Comparison of ENCODE assay signal across 30 cellular contexts in the genomic region with DNA sequence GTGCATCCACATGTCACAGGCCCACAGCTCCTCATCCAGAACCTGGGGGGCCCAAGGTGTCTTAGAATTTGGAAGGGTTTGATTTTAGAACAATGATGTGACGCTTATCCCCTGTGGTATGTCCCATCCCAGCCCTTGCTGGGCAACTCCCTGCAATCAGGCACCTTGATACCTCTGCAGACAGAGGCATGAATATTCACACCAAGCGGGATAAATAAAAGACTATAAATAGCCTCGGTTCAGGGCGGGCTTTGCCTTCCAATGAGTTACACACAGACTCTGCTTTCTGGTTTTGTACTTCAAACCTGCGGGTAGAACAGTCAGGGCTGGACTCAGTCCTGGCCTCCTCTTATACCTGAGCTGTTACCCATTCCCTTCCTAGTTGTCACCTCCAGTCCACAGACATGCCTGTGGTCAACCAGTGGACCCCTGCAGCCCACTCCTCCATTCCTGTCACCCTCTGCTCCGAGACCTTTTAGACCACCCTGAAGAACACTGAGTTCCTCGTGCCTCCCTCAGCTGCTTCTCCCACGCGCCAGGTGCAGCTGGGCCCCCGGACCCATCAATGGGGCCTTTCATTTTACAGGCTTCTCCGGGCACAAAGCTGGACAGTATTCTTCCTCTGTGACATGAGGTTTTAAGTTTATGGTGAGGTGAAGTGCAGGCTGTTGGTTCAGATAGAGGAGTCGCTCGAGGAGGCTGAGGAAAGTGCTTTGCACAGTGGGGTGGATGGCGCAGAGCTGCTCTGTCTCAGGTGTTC.
DNase-seq lines count a peak whose midpoint lies in the region; ATAC-seq and TF ChIP-seq lines count a peak whose summit lies in the region.
"Had no signal": no experiment of that assay in that cellular context is flagged by ENCODE, and none has a peak within 500 bp of the region (broad histone marks: within the 10 kb centered on the region; RNA-seq: fewer than 3 reads in every experiment).

No MANE protein-coding gene starts in this region.

- H3K36me3 ChIP-seq in Caco-2 (ENCODE audit: control insufficient read depth, insufficient read depth, low read length) (no peaks in the 10 kb centered on the region), mucosa of descending colon (ENCODE audit: low read depth) (no peaks in the 10 kb centered on the region), stomach (no peaks in the 10 kb centered on the region)
- H3K36me3 ChIP-seq: gastrocnemius medialis, left lung, prostate gland, sigmoid colon had no signal

- POLR2A ChIA-PET in Caco-2 (lab: Charles Lee) (no interaction called here), WTC11 (lab: Charles Lee) (interaction anchor here (1.5 kb wide), 1 partner anchor 15 kb away, joined by 3 read pairs; no protein-coding TSS in a partner anchor)

- ATAC-seq in WTC11, result peak; percentile 20
- peak; percentile 5 for ATAC-seq in mucosa of descending colon
- ATAC-seq in GM21360 (IDR thresholded peaks at IDR 0.05; ENCODE audit: unreplicated experiment), result no peak
- ATAC-seq in GM18505 (IDR thresholded peaks at IDR 0.05; ENCODE audit: unreplicated experiment), result no peak
- ATAC-seq: activated CD4-positive, CD25-positive, alpha-beta regulatory T cell treated with anti-CD3 and anti-CD28 coated beads, Interleukin-2, amount 50 U/mL, for 24 hours; activated naive CD8-positive, alpha-beta T cell treated with anti-CD3 and anti-CD28 coated beads, Interleukin-2, amount 50 U/mL, for 24 hours; gastrocnemius medialis; left lung had no signal

- H3K27ac Mint-ChIP-seq in Caco-2 (ENCODE audit: unreplicated experiment), result peak overlapping the region; percentile 29
- H3K27ac Mint-ChIP-seq in WTC11, result no peak overlapping the region
- H3K27ac Mint-ChIP-seq: activated naive CD8-positive, alpha-beta T cell treated with anti-CD3 and anti-CD28 coated beads, Interleukin-2, amount 50 U/mL, for 24 hours; CD4-positive, CD25-positive, alpha-beta regulatory T cell had no signal

- CTCF ChIA-PET in Caco-2 (lab: Charles Lee) (no interaction called here), WTC11 (lab: Charles Lee) (interaction anchor here (1.0 to 3.4 kb wide), 3 partner anchors 24 to 39 kb away, joined by 3 to 35 read pairs (median 6); no protein-coding TSS in a partner anchor)

- H3K4me3 ChIP-seq in Caco-2 (ENCODE audit: low read depth, low read length) (no peak overlapping the region), mucosa of descending colon (no peak overlapping the region), stomach (no peak overlapping the region)
- H3K4me3 ChIP-seq: gastrocnemius medialis, hepatocyte, left lung, prostate gland, sigmoid colon, testis had no signal

- DNase-seq in Caco-2 (no peak), WTC11 (ENCODE audit: low spot score) (no peak), head of caudate nucleus (peak in 31 of 42 donors; percentile 19 to 76 (median 54)), mucosa of descending colon (no peak), GM19238 (ENCODE audit: insufficient read length, low spot score) (no peak), stomach (no peak)
- DNase-seq: activated CD4-positive, alpha-beta T cell treated with anti-CD3 and anti-CD28 coated beads, Interleukin-2, amount 50 U/mL, for 4 hours; activated naive CD8-positive, alpha-beta T cell treated with anti-CD3 and anti-CD28 coated beads, Interleukin-2, amount 50 U/mL, for 24 hours; activated T-cell treated with anti-CD3 and anti-CD28 coated beads, Interleukin-2, amount 50 U/mL, for 48 hours; CD4-positive, CD25-positive, alpha-beta regulatory T cell; cerebellar nuclear complex; gastrocnemius medialis; HCEC 1CT; Karpas-422; left lung; NCI-H1417; NCI-H2081; NCI-H2227 treated with DMSO at 0.1 percent for 48 hours; NCI-H69; Right ventricle myocardium superior; sigmoid colon; stimulated activated CD4-positive, alpha-beta T cell treated with anti-CD3 and anti-CD28 coated beads, Interleukin-12 subunit alpha, Interleukin-12 subunit beta, amount 100 ng/mL, for 4 hours; stimulated activated CD4-positive, alpha-beta T cell treated with anti-CD3 and anti-CD28 coated beads, Interleukin-4, amount 100 ng/mL, for 1 hour; T-helper 2 cell; testis had no signal

- no peaks in the 10 kb centered on the region for H3K27me3 ChIP-seq in Caco-2 (replicated peaks; ENCODE audit: control insufficient read depth, insufficient read depth, low read length)
- peaks cover 0 to 4% (median 0%) of the 10 kb centered on the region in 3 donors for H3K27me3 ChIP-seq in stomach
- H3K27me3 ChIP-seq: gastrocnemius medialis, hepatocyte, left lung, sigmoid colon, testis had no signal

- no peak overlapping the region for H3K27ac ChIP-seq in stomach
- H3K27ac ChIP-seq: gastrocnemius medialis, hepatocyte, left lung, prostate gland, sigmoid colon, testis had no signal

- H3K9me3 Mint-ChIP-seq in Caco-2 (ENCODE audit: unreplicated experiment) (no peaks in the 10 kb centered on the region), WTC11 (no peaks in the 10 kb centered on the region)
- H3K9me3 Mint-ChIP-seq: activated naive CD8-positive, alpha-beta T cell treated with anti-CD3 and anti-CD28 coated beads, Interleukin-2, amount 50 U/mL, for 24 hours had no signal

- TF ChIP-seq CTCF in Caco-2 (IDR thresholded peaks at IDR 0.05; ENCODE audit: insufficient read depth in 1 of 2, low read depth in 1 of 2, low read length in 1 of 2, severe bottlenecking in 1 of 2, unreplicated experiment in 1 of 2) (no peak), WTC11 (IDR thresholded peaks at IDR 0.05) (no peak), mucosa of descending colon (IDR thresholded peaks at IDR 0.05) (no peak), stomach (IDR thresholded peaks at IDR 0.05) (no peak)

- peaks cover 20% of the 10 kb centered on the region for H3K4me1 ChIP-seq in Caco-2
- H3K4me1 ChIP-seq in mucosa of descending colon (ENCODE audit: low read depth), result peaks cover 15% of the 10 kb centered on the region
- H3K4me1 ChIP-seq in stomach, result no peaks in the 10 kb centered on the region
- H3K4me1 ChIP-seq: gastrocnemius medialis, left lung, prostate gland, testis had no signal

- no peak for TF ChIP-seq EP300 in stomach (IDR thresholded peaks at IDR 0.05)

- intact Hi-C loops in Caco-2 (cut with micrococcal nuclease; ENCODE audit: unreplicated experiment), result no loop called here
- intact Hi-C loops in head of caudate nucleus (cut with DNase I), result no loop called here
- intact Hi-C loops in mucosa of descending colon (cut with DNase I, micrococcal nuclease), result no loop called here
- intact Hi-C loops in stomach (cut with DNase I; ENCODE audit: low total_unique reads), result no loop called here

- H3K4me1 Mint-ChIP-seq in Caco-2 (ENCODE audit: low read depth, unreplicated experiment) (peaks cover 20% of the 10 kb centered on the region), WTC11 (peaks cover 71% of the 10 kb centered on the region)
- H3K4me1 Mint-ChIP-seq: activated naive CD8-positive, alpha-beta T cell treated with anti-CD3 and anti-CD28 coated beads, Interleukin-2, amount 50 U/mL, for 24 hours; CD4-positive, CD25-positive, alpha-beta regulatory T cell had no signal

- H3K4me3 Mint-ChIP-seq in Caco-2 (ENCODE audit: unreplicated experiment), result no peak overlapping the region
- H3K4me3 Mint-ChIP-seq in WTC11, result peak overlapping the region; percentile 8
- H3K4me3 Mint-ChIP-seq: activated naive CD8-positive, alpha-beta T cell treated with anti-CD3 and anti-CD28 coated beads, Interleukin-2, amount 50 U/mL, for 24 hours; CD4-positive, CD25-positive, alpha-beta regulatory T cell had no signal

- H3K36me3 Mint-ChIP-seq in Caco-2 (ENCODE audit: insufficient read depth, unreplicated experiment) (no peaks in the 10 kb centered on the region), WTC11 (no peaks in the 10 kb centered on the region)
- H3K36me3 Mint-ChIP-seq: CD4-positive, CD25-positive, alpha-beta regulatory T cell had no signal

- no peaks in the 10 kb centered on the region for H3K9me3 ChIP-seq in Caco-2
- no peaks in the 10 kb centered on the region for H3K9me3 ChIP-seq in mucosa of descending colon
- no peaks in the 10 kb centered on the region for H3K9me3 ChIP-seq in stomach
- H3K9me3 ChIP-seq: gastrocnemius medialis, left lung, prostate gland, sigmoid colon, testis had no signal

- 79 to 85% (median 83%) methylated on average over 14 of the region's 14 CpGs for WGBS in stomach, 5 donors

- TF ChIP-seq POLR2A in GM18505 (IDR thresholded peaks at IDR 0.05; ENCODE audit: borderline replicate concordance, extremely low read depth, insufficient read depth, insufficient read length) (no peak), stomach (IDR thresholded peaks at IDR 0.05) (no peak)

- H3K27me3 Mint-ChIP-seq in Caco-2 (ENCODE audit: insufficient read depth, unreplicated experiment), result no peaks in the 10 kb centered on the region
- peaks cover 19% of the 10 kb centered on the region for H3K27me3 Mint-ChIP-seq in WTC11 (ENCODE audit: low read depth)
- H3K27me3 Mint-ChIP-seq: CD4-positive, CD25-positive, alpha-beta regulatory T cell had no signal

- BruUV-seq in Caco-2 (replicated peaks; lab: Mats Ljungman, UMichigan), result no TSS peak

TF ChIP-seq in WTC11, 78 proteins besides CTCF, POLR2A, EP300 and RAD21 (continues in another document):
- TF ChIP-seq, protein P1, sequence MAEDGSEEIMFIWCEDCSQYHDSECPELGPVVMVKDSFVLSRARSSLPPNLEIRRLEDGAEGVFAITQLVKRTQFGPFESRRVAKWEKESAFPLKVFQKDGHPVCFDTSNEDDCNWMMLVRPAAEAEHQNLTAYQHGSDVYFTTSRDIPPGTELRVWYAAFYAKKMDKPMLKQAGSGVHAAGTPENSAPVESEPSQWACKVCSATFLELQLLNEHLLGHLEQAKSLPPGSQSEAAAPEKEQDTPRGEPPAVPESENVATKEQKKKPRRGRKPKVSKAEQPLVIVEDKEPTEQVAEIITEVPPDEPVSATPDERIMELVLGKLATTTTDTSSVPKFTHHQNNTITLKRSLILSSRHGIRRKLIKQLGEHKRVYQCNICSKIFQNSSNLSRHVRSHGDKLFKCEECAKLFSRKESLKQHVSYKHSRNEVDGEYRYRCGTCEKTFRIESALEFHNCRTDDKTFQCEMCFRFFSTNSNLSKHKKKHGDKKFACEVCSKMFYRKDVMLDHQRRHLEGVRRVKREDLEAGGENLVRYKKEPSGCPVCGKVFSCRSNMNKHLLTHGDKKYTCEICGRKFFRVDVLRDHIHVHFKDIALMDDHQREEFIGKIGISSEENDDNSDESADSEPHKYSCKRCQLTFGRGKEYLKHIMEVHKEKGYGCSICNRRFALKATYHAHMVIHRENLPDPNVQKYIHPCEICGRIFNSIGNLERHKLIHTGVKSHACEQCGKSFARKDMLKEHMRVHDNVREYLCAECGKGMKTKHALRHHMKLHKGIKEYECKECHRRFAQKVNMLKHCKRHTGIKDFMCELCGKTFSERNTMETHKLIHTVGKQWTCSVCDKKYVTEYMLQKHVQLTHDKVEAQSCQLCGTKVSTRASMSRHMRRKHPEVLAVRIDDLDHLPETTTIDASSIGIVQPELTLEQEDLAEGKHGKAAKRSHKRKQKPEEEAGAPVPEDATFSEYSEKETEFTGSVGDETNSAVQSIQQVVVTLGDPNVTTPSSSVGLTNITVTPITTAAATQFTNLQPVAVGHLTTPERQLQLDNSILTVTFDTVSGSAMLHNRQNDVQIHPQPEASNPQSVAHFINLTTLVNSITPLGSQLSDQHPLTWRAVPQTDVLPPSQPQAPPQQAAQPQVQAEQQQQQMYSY (CRISPR knock-in tag; IDR thresholded peaks at IDR 0.05), result no peak

Comparison
In these comparisons a context has a peak if more than half of its experiments do, and no peak if none do; other contexts are left out.
1. DNase-seq: peak in head of caudate nucleus (31 of 42); none in Caco-2 (0 of 2), WTC11 (single experiment), mucosa of descending colon (0 of 3), GM19238 (single experiment) and stomach (single experiment).
2. ATAC-seq: peak in WTC11 (single experiment) and mucosa of descending colon (single experiment); none in GM21360 (single experiment) and GM18505 (single experiment).